In the genomic region with DNA sequence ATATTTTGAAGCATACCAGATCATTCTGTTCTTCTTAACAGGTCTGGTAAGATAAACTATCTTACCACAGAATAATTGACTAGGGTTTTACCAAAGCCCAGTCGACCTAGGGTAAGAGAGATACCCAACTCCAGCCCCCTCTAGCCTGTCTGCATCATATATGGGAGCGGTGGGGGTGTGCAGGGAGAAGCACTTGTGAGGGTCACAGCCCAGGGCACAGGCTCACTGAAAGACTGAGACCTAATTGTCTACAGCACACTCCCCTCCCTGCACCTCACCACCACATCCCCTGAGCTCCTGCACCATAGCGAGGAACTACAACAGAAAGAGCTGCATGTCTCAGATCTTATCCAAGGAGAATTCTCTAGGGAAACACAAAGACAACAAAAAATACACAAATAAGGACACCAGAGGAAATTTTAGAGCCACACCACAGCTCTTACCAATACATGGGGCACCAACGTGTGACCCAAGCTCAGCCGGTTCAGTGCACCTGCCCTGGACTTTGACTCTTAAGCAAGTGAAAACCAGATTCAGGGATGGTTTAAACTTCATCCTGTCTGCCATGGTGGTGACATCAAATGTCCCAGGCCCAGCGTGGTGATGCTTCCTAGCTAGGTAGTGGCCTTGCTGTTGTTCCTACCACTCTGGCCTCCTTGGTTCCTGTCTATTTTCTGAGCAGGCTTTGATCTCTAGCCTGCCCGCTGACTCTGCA, we compare ENCODE assay signal across 25 cellular contexts.
"Had no signal": no experiment of that assay in that cellular context is flagged by ENCODE, and none has a peak within 500 bp of the region (broad histone marks: within the 10 kb centered on the region; RNA-seq: fewer than 3 reads in every experiment).

No MANE protein-coding gene starts in this region.

- H3K36me3 Mint-ChIP-seq: immature natural killer cell; natural killer cell; stimulated activated naive B cell treated with anti-CD40 and anti-IgM and Interleukin-4, amounts not matched to agents 10 μg/mL and 1 μg/mL and 100 μg/mL, for 72 hours had no signal

- H3K4me3 Mint-ChIP-seq: immature natural killer cell; natural killer cell; neural crest cell; stimulated activated naive B cell treated with anti-CD40 and anti-IgM and Interleukin-4, amounts not matched to agents 10 μg/mL and 1 μg/mL and 100 μg/mL, for 72 hours; stimulated activated naive CD8-positive, alpha-beta T cell treated with anti-CD3 and anti-CD28 coated beads, Interleukin-15, amount 100 ng/mL, for 72 hours had no signal

- H3K9me3 ChIP-seq: esophagus squamous epithelium, gastroesophageal sphincter, mucosa of descending colon, ovary, testis, tibial nerve had no signal

- H3K27ac ChIP-seq: coronary artery, dorsolateral prefrontal cortex, epithelial cell of prostate, esophagus squamous epithelium, gastroesophageal sphincter, ovary, testis, tibial nerve had no signal

- DNase-seq: central memory CD4-positive, alpha-beta T cell; dorsolateral prefrontal cortex; effector memory CD4-positive, alpha-beta T cell; esophagus squamous epithelium; foreskin fibroblast; glutamatergic neuron; immature natural killer cell; kidney; left colon; mammary epithelial cell; mucosa of descending colon; natural killer cell; ovary; right cardiac atrium; stimulated activated CD4-positive, alpha-beta T cell treated with anti-CD3 and anti-CD28 coated beads, Interleukin-2, amount 100 ng/mL, for 48 hours; stimulated activated CD8-positive, alpha-beta memory T cell treated with anti-CD3 and anti-CD28 coated beads, Interleukin-4, amount 100 ng/mL, for 48 hours; stimulated activated naive B cell treated with anti-CD40 and anti-IgM and Interleukin-4, amounts not matched to agents 10 μg/mL and 1 μg/mL and 100 μg/mL, for 72 hours; stimulated activated naive CD8-positive, alpha-beta T cell treated with anti-CD3 and anti-CD28 coated beads, Interleukin-15, amount 100 ng/mL, for 72 hours; testis had no signal

- H3K4me2 ChIP-seq: smooth muscle cell had no signal

- H3K4me1 ChIP-seq: esophagus squamous epithelium, gastroesophageal sphincter, testis, tibial nerve had no signal

- H3K36me3 ChIP-seq: esophagus squamous epithelium, gastroesophageal sphincter, ovary, tibial nerve had no signal

- H3K27me3 ChIP-seq: ovary, testis, tibial nerve had no signal

- H3K4me1 Mint-ChIP-seq: neural crest cell; stimulated activated naive B cell treated with anti-CD40 and anti-IgM and Interleukin-4, amounts not matched to agents 10 μg/mL and 1 μg/mL and 100 μg/mL, for 72 hours; stimulated activated naive CD8-positive, alpha-beta T cell treated with anti-CD3 and anti-CD28 coated beads, Interleukin-15, amount 100 ng/mL, for 72 hours had no signal

- H3K4me3 ChIP-seq: coronary artery, dorsolateral prefrontal cortex, esophagus squamous epithelium, gastroesophageal sphincter, mucosa of descending colon, ovary, smooth muscle cell, testis, tibial nerve had no signal

- H3K9me3 Mint-ChIP-seq: immature natural killer cell; natural killer cell; neural crest cell; stimulated activated naive B cell treated with anti-CD40 and anti-IgM and Interleukin-4, amounts not matched to agents 10 μg/mL and 1 μg/mL and 100 μg/mL, for 72 hours; stimulated activated naive CD8-positive, alpha-beta T cell treated with anti-CD3 and anti-CD28 coated beads, Interleukin-15, amount 100 ng/mL, for 72 hours had no signal

- ATAC-seq: gastroesophageal sphincter; left colon; mucosa of descending colon; right cardiac atrium; stimulated activated naive B cell treated with anti-CD40 and anti-IgM and Interleukin-4, amounts not matched to agents 10 μg/mL and 1 μg/mL and 100 μg/mL, for 72 hours had no signal

- H3K27ac Mint-ChIP-seq: immature natural killer cell; natural killer cell; stimulated activated naive B cell treated with anti-CD40 and anti-IgM and Interleukin-4, amounts not matched to agents 10 μg/mL and 1 μg/mL and 100 μg/mL, for 72 hours; stimulated activated naive CD8-positive, alpha-beta T cell treated with anti-CD3 and anti-CD28 coated beads, Interleukin-15, amount 100 ng/mL, for 72 hours had no signal
